ENCODE assay signal across 8 cellular contexts in the genomic region with DNA sequence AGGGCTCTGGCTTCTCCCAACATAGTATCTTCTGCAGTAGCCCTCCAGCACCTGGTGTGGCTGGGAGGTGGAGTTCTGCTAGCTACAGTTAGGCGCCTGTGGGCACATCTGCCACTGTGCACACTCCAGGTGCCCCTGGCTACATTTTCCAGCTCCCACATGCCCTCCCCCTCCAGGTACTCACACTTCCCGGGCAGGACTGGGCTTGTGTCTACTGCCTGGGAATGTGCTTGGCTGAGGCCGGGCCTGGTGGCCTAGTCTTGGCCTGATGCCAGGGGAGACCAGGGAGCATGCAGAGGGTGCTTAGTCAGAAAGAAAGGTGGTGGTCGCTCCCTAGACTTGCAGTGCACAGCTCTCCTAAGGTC. TPM values are rescaled to one million over a fixed set of nuclear protein-coding genes. Genes with fewer than 3 reads are reported as not detected.
DNase-seq lines count a peak whose midpoint lies in the region; ATAC-seq, FAIRE-seq and TF ChIP-seq lines count a peak whose summit lies in the region.

No MANE protein-coding gene starts in this region.

- DNase-seq in LoVo (ENCODE audit: low spot score) (peak; percentile 31), RPMI7951 (ENCODE audit: low read depth) (peak; percentile 49), glomerular visceral epithelial cell (ENCODE audit: extremely low spot score) (peak; percentile 76), thoracic aorta (ENCODE audit: low spot score) (no peak), ecto neural progenitor cell (ENCODE audit: low spot score) (no peak), GM19239 (ENCODE audit: insufficient read length, low spot score) (no peak)
- no peak for DNase-seq in activated naive CD8-positive, alpha-beta T cell treated with anti-CD3 and anti-CD28 coated beads, Interleukin-2, amount 50 U/mL, for 24 hours
- DNase-seq in stimulated activated CD4-positive, alpha-beta T cell treated with anti-CD3 and anti-CD28 coated beads, Interleukin-1b, Interleukin-23, amount 100 ng/mL, for 48 hours, result no peak

- no peaks in the 10 kb centered on the region for H3K9me3 Mint-ChIP-seq in activated naive CD8-positive, alpha-beta T cell treated with anti-CD3 and anti-CD28 coated beads, Interleukin-2, amount 50 U/mL, for 24 hours

- ATAC-seq in thoracic aorta (ENCODE audit: insufficient number of reproducible peaks, low FRiP score, low read depth), result no peak
- no peak for ATAC-seq in activated naive CD8-positive, alpha-beta T cell treated with anti-CD3 and anti-CD28 coated beads, Interleukin-2, amount 50 U/mL, for 24 hours

- H3K27ac Mint-ChIP-seq in activated naive CD8-positive, alpha-beta T cell treated with anti-CD3 and anti-CD28 coated beads, Interleukin-2, amount 50 U/mL, for 24 hours, result no peak overlapping the region

- H3K27ac ChIP-seq in thoracic aorta, result peak overlapping the region; percentile 89 to 98

- H3K4me3 ChIP-seq in thoracic aorta, result peak overlapping the region; percentile 75

- peaks cover 23 to 82% of the 10 kb centered on the region in 2 donors for H3K4me1 ChIP-seq in thoracic aorta (ENCODE audit: control insufficient read depth in 1 of 2, low read depth in 2 of 2)

- H3K36me3 Mint-ChIP-seq in activated naive CD8-positive, alpha-beta T cell treated with anti-CD3 and anti-CD28 coated beads, Interleukin-2, amount 50 U/mL, for 24 hours (ENCODE audit: low read depth), result no peaks in the 10 kb centered on the region

- H3K36me3 ChIP-seq in thoracic aorta, result peaks cover 34% of the 10 kb centered on the region

- FAIRE-seq in GM19239 (lab: Jason Lieb, UNC), result no peak

- no peaks in the 10 kb centered on the region for H3K9me3 ChIP-seq in thoracic aorta

- no peaks in the 10 kb centered on the region for H3K27me3 ChIP-seq in thoracic aorta (replicated peaks; ENCODE audit: insufficient read depth)

- H3K4me1 Mint-ChIP-seq in activated naive CD8-positive, alpha-beta T cell treated with anti-CD3 and anti-CD28 coated beads, Interleukin-2, amount 50 U/mL, for 24 hours, result peaks cover 11% of the 10 kb centered on the region

- peaks cover 15% of the 10 kb centered on the region for H3K27me3 Mint-ChIP-seq in activated naive CD8-positive, alpha-beta T cell treated with anti-CD3 and anti-CD28 coated beads, Interleukin-2, amount 50 U/mL, for 24 hours

- no peak overlapping the region for H3K4me3 Mint-ChIP-seq in activated naive CD8-positive, alpha-beta T cell treated with anti-CD3 and anti-CD28 coated beads, Interleukin-2, amount 50 U/mL, for 24 hours

- no peak for TF ChIP-seq CTCF in thoracic aorta (IDR thresholded peaks at IDR 0.05)

RNA-seq across cellular contexts. Expression of a gene that starts 15.9 kb away (rescaled TPM):
- total RNA-seq in RPMI7951 (2014; rRNA removed; shearing (Covaris generic)), result 45.1 and 50.9 TPM in 2 replicates
- 100 to 1,000 TPM; 206 to 377 TPM for total RNA-seq in thoracic aorta

RNA-seq across cellular contexts. Expression of a gene that starts 51.1 kb away (rescaled TPM):
- total RNA-seq in RPMI7951 (2014; rRNA removed; shearing (Covaris generic)), result 160 and 198 TPM in 2 replicates
- 100 to 1,000 TPM; 116 to 125 TPM for total RNA-seq in thoracic aorta

RNA-seq across cellular contexts. Expression of a gene that starts 56.2 kb away (rescaled TPM):
- not detected in 2 replicates for total RNA-seq in RPMI7951 (2014; rRNA removed; shearing (Covaris generic))
- not detected for total RNA-seq in thoracic aorta

RNA-seq across cellular contexts. Expression of a gene that starts 57.5 kb away (rescaled TPM):
- 55.3 and 57.9 TPM in 2 replicates for total RNA-seq in RPMI7951 (2014; rRNA removed; shearing (Covaris generic))
- 10 to 100 TPM; 27.5 to 50.8 TPM for total RNA-seq in thoracic aorta

Comparison
In these comparisons a context has a peak if more than half of its experiments do, and no peak if none do; other contexts are left out.
1. DNase-seq: peak in LoVo (single experiment), RPMI7951 (single experiment) and glomerular visceral epithelial cell (single experiment); none in thoracic aorta (single experiment), ecto neural progenitor cell (single experiment), GM19239 (single experiment), activated naive CD8-positive, alpha-beta T cell treated with anti-CD3 and anti-CD28 coated beads, Interleukin-2, amount 50 U/mL, for 24 hours (single experiment) and stimulated activated CD4-positive, alpha-beta T cell treated with anti-CD3 and anti-CD28 coated beads, Interleukin-1b, Interleukin-23, amount 100 ng/mL, for 48 hours (single experiment).